8 cellular contexts compared by ENCODE assay signal in genomic region chr7:16989883-16990413, GRCh38.
A peak's percentile ranks its signal among the peaks of the same experiment; 100 is the strongest.
DNase-seq lines count a peak whose midpoint lies in the region; ATAC-seq and TF ChIP-seq lines count a peak whose summit lies in the region.

No MANE protein-coding gene starts in this region.

- H3K27ac Mint-ChIP-seq in MCF 10A (ENCODE audit: low read depth, unreplicated experiment) = peak overlapping the region; percentile 78
- H3K27ac Mint-ChIP-seq in stimulated activated naive CD8-positive, alpha-beta T cell treated with anti-CD3 and anti-CD28 coated beads, Interleukin-15, amount 100 ng/mL, for 72 hours = no peak overlapping the region

- peak in 2 of 4 donors; percentile 87 to 94 for TF ChIP-seq EP300 in upper lobe of left lung (IDR thresholded peaks at IDR 0.05)

- H3K36me3 Mint-ChIP-seq in MCF 10A (ENCODE audit: insufficient read depth, unreplicated experiment) = no peaks in the 10 kb centered on the region

- H3K27me3 Mint-ChIP-seq in MCF 10A (ENCODE audit: insufficient read depth, unreplicated experiment) = no peaks in the 10 kb centered on the region
- H3K27me3 Mint-ChIP-seq in stimulated activated naive CD8-positive, alpha-beta T cell treated with anti-CD3 and anti-CD28 coated beads, Interleukin-15, amount 100 ng/mL, for 72 hours = peaks cover 31% of the 10 kb centered on the region

- TF ChIP-seq CTCF in MCF 10A (IDR thresholded peaks at IDR 0.05; ENCODE audit: unreplicated experiment) (no peak), upper lobe of left lung (IDR thresholded peaks at IDR 0.05) (no peak)

- H3K27ac ChIP-seq in upper lobe of left lung = peak overlapping the region; percentile 70 to 81 (median 76)

- CTCF ChIA-PET in MCF 10A (lab: Yijun Ruan, JAX) = interaction anchor here (0.6 to 1.3 kb wide), 3 partner anchors 10 to 243 kb away, joined by 3 read pairs; no protein-coding TSS in a partner anchor

- WGBS in upper lobe of left lung, 2 donors = 12 to 15% methylated on average over 7 of the region's 7 CpGs

- TF ChIP-seq POLR2A in upper lobe of left lung (IDR thresholded peaks at IDR 0.05) = peak in 1 of 4 donors; percentile 64

- no peaks in the 10 kb centered on the region for H3K36me3 ChIP-seq in upper lobe of left lung

- H3K4me1 ChIP-seq in upper lobe of left lung = peaks cover 7 to 40% (median 20%) of the 10 kb centered on the region in 4 donors

- H3K4me3 Mint-ChIP-seq in MCF 10A (ENCODE audit: unreplicated experiment) = peak overlapping the region; percentile 70
- no peak overlapping the region for H3K4me3 Mint-ChIP-seq in stimulated activated naive CD8-positive, alpha-beta T cell treated with anti-CD3 and anti-CD28 coated beads, Interleukin-15, amount 100 ng/mL, for 72 hours

- peaks cover 24% of the 10 kb centered on the region for H3K4me1 Mint-ChIP-seq in MCF 10A (ENCODE audit: insufficient read depth, unreplicated experiment)
- no peaks in the 10 kb centered on the region for H3K4me1 Mint-ChIP-seq in stimulated activated naive CD8-positive, alpha-beta T cell treated with anti-CD3 and anti-CD28 coated beads, Interleukin-15, amount 100 ng/mL, for 72 hours

- no TSS peak for BruUV-seq in MCF 10A (replicated peaks; lab: Mats Ljungman, UMichigan)

- peak overlapping the region in 3 of 4 donors; percentile 27 to 41 (median 38) for H3K4me3 ChIP-seq in upper lobe of left lung

- POLR2A ChIA-PET in MCF 10A (lab: Yijun Ruan, JAX) = interaction anchor here (0.6 to 4.6 kb wide), 18 partner anchors 9 to 662 kb away, joined by 3 to 25 read pairs (median 5); partner anchors contain the start of gene AHR

- H3K9me3 Mint-ChIP-seq in MCF 10A (ENCODE audit: unreplicated experiment) = no peaks in the 10 kb centered on the region
- peaks cover 0 to 1% of the 10 kb centered on the region in 2 donors for H3K9me3 Mint-ChIP-seq in stimulated activated naive CD8-positive, alpha-beta T cell treated with anti-CD3 and anti-CD28 coated beads, Interleukin-15, amount 100 ng/mL, for 72 hours

- intact Hi-C loops in MCF 10A (cut with micrococcal nuclease) = loop anchor here (10.0 kb wide), 2 partner anchors 385 to 545 kb away; no protein-coding TSS in a partner anchor

- H3K27me3 ChIP-seq in upper lobe of left lung = no peaks in the 10 kb centered on the region

- DNase-seq in AG08396 (ENCODE audit: low spot score) (peak; percentile 46), NCI-H146 (lab: John Stamatoyannopoulos, UW) (peak; percentile 82), MCF 10A (ENCODE audit: unreplicated experiment) (peak; percentile 99), left lobe of liver (ENCODE audit: low spot score) (peak; percentile 89), upper lobe of left lung (peak in 1 of 2 donors; percentile 86)
- DNase-seq in stimulated activated naive CD8-positive, alpha-beta T cell treated with anti-CD3 and anti-CD28 coated beads, Interleukin-15, amount 100 ng/mL, for 72 hours = no peak
- no peak for DNase-seq in stimulated activated naive CD4-positive, alpha-beta T cell treated with Interleukin-2 at 50 U/mL for 16 hours (lab: John Stamatoyannopoulos, UW)

- H3K9me3 ChIP-seq in upper lobe of left lung = no peaks in the 10 kb centered on the region

- ATAC-seq in left lobe of liver (peak; percentile 87), upper lobe of left lung (ENCODE audit: low FRiP score in 2 of 2) (peak; percentile 84), GM21529 (IDR thresholded peaks at IDR 0.05; ENCODE audit: unreplicated experiment) (no peak)
- ATAC-seq in stimulated activated naive CD8-positive, alpha-beta T cell treated with anti-CD3 and anti-CD28 coated beads, Interleukin-15, amount 100 ng/mL, for 72 hours = no peak

Comparison
In these comparisons a context has a peak if more than half of its experiments do, and no peak if none do; other contexts are left out.
1. DNase-seq: peak in AG08396 (single experiment), NCI-H146 (single experiment), MCF 10A (single experiment) and left lobe of liver (single experiment); none in stimulated activated naive CD8-positive, alpha-beta T cell treated with anti-CD3 and anti-CD28 coated beads, Interleukin-15, amount 100 ng/mL, for 72 hours (0 of 2) and stimulated activated naive CD4-positive, alpha-beta T cell treated with Interleukin-2 at 50 U/mL for 16 hours (single experiment).
2. ATAC-seq: peak in left lobe of liver (single experiment) and upper lobe of left lung (2 of 2); none in stimulated activated naive CD8-positive, alpha-beta T cell treated with anti-CD3 and anti-CD28 coated beads, Interleukin-15, amount 100 ng/mL, for 72 hours (single experiment) and GM21529 (single experiment).